23 cellular contexts compared by ENCODE assay signal in genomic region chr15:28786521-28786920, GRCh38.
A peak's percentile ranks its signal among the peaks of the same experiment; 100 is the strongest.
DNase-seq lines count a peak whose midpoint lies in the region; ATAC-seq, FAIRE-seq and TF ChIP-seq lines count a peak whose summit lies in the region.
"Had no signal": no experiment of that assay in that cellular context is flagged by ENCODE, and none has a peak within 500 bp of the region (broad histone marks: within the 10 kb centered on the region; RNA-seq: fewer than 3 reads in every experiment).

No MANE protein-coding gene starts in this region.

- in situ Hi-C loops in mammary epithelial cell (cut with MboI; ENCODE audit: low sequenced_read_pairs in 2 of 2) (no loop called here), HepG2 (cut with HindIII; ENCODE audit: extremely low pct_ligation_motif_present, low pct_unique_long_range_greater_than_20kb) (no loop called here)

- H3K9me3 Mint-ChIP-seq in MCF 10A (ENCODE audit: unreplicated experiment), result no peaks in the 10 kb centered on the region
- H3K9me3 Mint-ChIP-seq: activated B cell treated with CpG ODN at 0.5 μM for 24 hours; activated naive CD8-positive, alpha-beta T cell treated with anti-CD3 and anti-CD28 coated beads, Interleukin-2, amount 10 ng/mL, durations not matched to agents 7 days and 5 days; central memory CD8-positive, alpha-beta T cell; effector memory CD8-positive, alpha-beta T cell; nephron had no signal

- H3K36me3 ChIP-seq in mammary epithelial cell (ENCODE audit: insufficient read depth, low read length) (no peaks in the 10 kb centered on the region), HepG2 (replicated peaks in 1 of 2; ENCODE audit: control insufficient read depth in 1 of 2, insufficient read depth in 2 of 2, low read length in 2 of 2) (no peaks in the 10 kb centered on the region)
- H3K36me3 ChIP-seq: suprapubic skin had no signal

- H3K36me3 Mint-ChIP-seq in MCF 10A (ENCODE audit: insufficient read depth, unreplicated experiment), result no peaks in the 10 kb centered on the region
- H3K36me3 Mint-ChIP-seq: activated naive CD8-positive, alpha-beta T cell treated with anti-CD3 and anti-CD28 coated beads, Interleukin-2, amount 10 ng/mL, durations not matched to agents 7 days and 5 days had no signal

- H2AFZ ChIP-seq in mammary epithelial cell (ENCODE audit: low read depth, low read length) (no peak overlapping the region), HepG2 (ENCODE audit: low read length) (no peak overlapping the region)

- BruUV-seq in MCF 10A (replicated peaks; lab: Mats Ljungman, UMichigan), result no TSS peak
- BruUV-seq in mammary epithelial cell (replicated peaks; lab: Mats Ljungman, UMichigan), result no TSS peak
- BruUV-seq in HepG2 (replicated peaks; lab: Mats Ljungman, UMichigan), result no TSS peak

- no peak for TF ChIP-seq EP300 in HepG2 (IDR thresholded peaks at IDR 0.05; ENCODE audit: low read depth in 2 of 2, low read length in 2 of 2)
- TF ChIP-seq EP300 in HepG2 (CRISPR knock-in tag; IDR thresholded peaks at IDR 0.05; ENCODE audit: borderline replicate concordance), result no peak

- ATAC-seq in HG03520 (IDR thresholded peaks at IDR 0.05; ENCODE audit: unreplicated experiment) (no peak), GM19023 (IDR thresholded peaks at IDR 0.05; ENCODE audit: unreplicated experiment) (no peak), HepG2 (no peak)
- ATAC-seq: effector memory CD8-positive, alpha-beta T cell; left cardiac atrium; psoas muscle had no signal

- peaks cover 7% of the 10 kb centered on the region for H3K4me1 Mint-ChIP-seq in MCF 10A (ENCODE audit: insufficient read depth, unreplicated experiment)
- H3K4me1 Mint-ChIP-seq: central memory CD8-positive, alpha-beta T cell; nephron had no signal

- H3K4me1 ChIP-seq in mammary epithelial cell (ENCODE audit: insufficient read depth, low read length) (no peaks in the 10 kb centered on the region), HepG2 (ENCODE audit: insufficient read depth, low read length) (no peaks in the 10 kb centered on the region)
- H3K4me1 ChIP-seq: psoas muscle had no signal

- 21% methylated on average over 1 of the region's 1 CpG for WGBS in mammary epithelial cell (ENCODE audit: low coverage, missing lambda C conversion rate)
- WGBS in HepG2 (ENCODE audit: low lambda C conversion rate), result 11% methylated on average over 1 of the region's 1 CpG

- CTCF ChIA-PET in MCF 10A (lab: Yijun Ruan, JAX), result no interaction called here
- CTCF ChIA-PET in mammary epithelial cell (lab: Charles Lee; ENCODE audit: low non-redundant PET), result no interaction called here
- CTCF ChIA-PET in HepG2 (lab: Yijun Ruan, JAX; ENCODE audit: low intra/inter-chr PET ratio, low total read pairs), result no interaction called here

- H3K9me3 ChIP-seq in mammary epithelial cell (replicated peaks; ENCODE audit: insufficient read depth, low read length) (no peaks in the 10 kb centered on the region), HepG2 (ENCODE audit: low read length) (no peaks in the 10 kb centered on the region)
- H3K9me3 ChIP-seq: psoas muscle, suprapubic skin had no signal

- dilution Hi-C loops in mammary epithelial cell (cut with HindIII; ENCODE audit: low sequenced_read_pairs), result no loop called here

- POLR2A ChIA-PET in MCF 10A (lab: Yijun Ruan, JAX) (no interaction called here), HepG2 (lab: Yijun Ruan, JAX) (no interaction called here)

- peak; percentile 1 for DNase-seq in MCF 10A (ENCODE audit: unreplicated experiment)
- DNase-seq in mammary epithelial cell, result no peak
- peak; percentile 78 for DNase-seq in SKM-1 treated with dmso at 0.1 percent for 144 hours (lab: John Stamatoyannopoulos, UW; ENCODE audit: unreplicated experiment)
- DNase-seq in fibroblast of peridontal ligament (ENCODE audit: extremely low read depth), result peak; percentile 45
- DNase-seq in HepG2 (ENCODE audit: low spot score), result no peak
- DNase-seq in cardiac septum (ENCODE audit: low spot score), result no peak
- DNase-seq: 8988T; activated B cell treated with CpG ODN at 0.5 μM for 24 hours; activated naive CD8-positive, alpha-beta T cell treated with anti-CD3 and anti-CD28 coated beads, Interleukin-2, amount 10 ng/mL, durations not matched to agents 7 days and 5 days; DMS 273 treated with DMSO at 0.1 percent for 48 hours; effector memory CD8-positive, alpha-beta T cell; left cardiac atrium; NCI-H187 treated with DMSO at 0.1 percent for 48 hours; psoas muscle; stimulated activated CD8-positive, alpha-beta memory T cell treated with anti-CD3 and anti-CD28 coated beads, Interleukin-4, amount 100 ng/mL, for 48 hours; T-helper 2 cell had no signal

- TF ChIP-seq RAD21 in HepG2 (CRISPR knock-in tag; IDR thresholded peaks at IDR 0.05), result no peak

- no peaks in the 10 kb centered on the region for H3K79me2 ChIP-seq in mammary epithelial cell (ENCODE audit: insufficient read depth, low read length)
- no peaks in the 10 kb centered on the region for H3K79me2 ChIP-seq in HepG2 (ENCODE audit: insufficient read depth, low read length)

- no peaks in the 10 kb centered on the region for H3K27me3 Mint-ChIP-seq in MCF 10A (ENCODE audit: insufficient read depth, unreplicated experiment)

- H3K27ac Mint-ChIP-seq in MCF 10A (ENCODE audit: low read depth, unreplicated experiment), result peak overlapping the region; percentile 5
- H3K27ac Mint-ChIP-seq: activated B cell treated with CpG ODN at 0.5 μM for 24 hours; activated naive CD8-positive, alpha-beta T cell treated with anti-CD3 and anti-CD28 coated beads, Interleukin-2, amount 10 ng/mL, durations not matched to agents 7 days and 5 days; effector memory CD8-positive, alpha-beta T cell; nephron had no signal

- no peak for TF ChIP-seq POLR2A in HepG2 (IDR thresholded peaks at IDR 0.05; ENCODE audit: insufficient read depth in 1 of 2, low read depth in 2 of 2, low read length in 2 of 2)

- H4K20me1 ChIP-seq in mammary epithelial cell (ENCODE audit: insufficient read depth, low read length) (no peaks in the 10 kb centered on the region), HepG2 (ENCODE audit: insufficient read depth, low read length) (no peaks in the 10 kb centered on the region)

- H3K27ac ChIP-seq in mammary epithelial cell (ENCODE audit: insufficient read depth, low read depth, low read length) (no peak overlapping the region), HepG2 (ENCODE audit: extremely low read length, insufficient read depth, low read length) (no peak overlapping the region)
- H3K27ac ChIP-seq: C4-2B, psoas muscle, suprapubic skin had no signal

- H3K4me2 ChIP-seq in mammary epithelial cell (ENCODE audit: insufficient read depth, low read depth, low read length) (no peak overlapping the region), HepG2 (ENCODE audit: low read depth, low read length) (no peak overlapping the region)

- H3K4me3 ChIP-seq in mammary epithelial cell (replicated peaks in 1 of 3; ENCODE audit: insufficient read depth in 1 of 3, low read depth in 2 of 3, low read length in 3 of 3) (no peak overlapping the region), HepG2 (replicated peaks in 1 of 3; ENCODE audit: insufficient read depth in 1 of 3, low read depth in 2 of 3, low read length in 3 of 3) (no peak overlapping the region)
- H3K4me3 ChIP-seq: psoas muscle, suprapubic skin had no signal

- H3K9ac ChIP-seq in mammary epithelial cell (ENCODE audit: insufficient read depth, low read length), result no peak overlapping the region
- no peak overlapping the region for H3K9ac ChIP-seq in HepG2 (ENCODE audit: insufficient read depth, low read depth, low read length)

- H3K27me3 ChIP-seq in mammary epithelial cell (ENCODE audit: insufficient read depth, low read length), result no peaks in the 10 kb centered on the region
- H3K27me3 ChIP-seq in HepG2 (ENCODE audit: control insufficient read depth in 1 of 2, insufficient read depth in 2 of 2, low read length in 2 of 2), result no peaks in the 10 kb centered on the region

- no peak for TF ChIP-seq CTCF in MCF 10A (IDR thresholded peaks at IDR 0.05; ENCODE audit: unreplicated experiment)
- TF ChIP-seq CTCF in mammary epithelial cell (conservative IDR thresholded peaks at IDR 0.05 in 1 of 2, IDR thresholded peaks at IDR 0.05 in 1 of 2; ENCODE audit: extremely low read depth in 1 of 2, insufficient read depth in 1 of 2, low read depth in 1 of 2, low read length in 2 of 2), result no peak
- TF ChIP-seq CTCF in HepG2 (CRISPR knock-in tag; IDR thresholded peaks at IDR 0.05), result no peak

- H3K4me3 Mint-ChIP-seq in MCF 10A (ENCODE audit: unreplicated experiment), result no peak overlapping the region
- H3K4me3 Mint-ChIP-seq: activated B cell treated with CpG ODN at 0.5 μM for 24 hours; activated naive CD8-positive, alpha-beta T cell treated with anti-CD3 and anti-CD28 coated beads, Interleukin-2, amount 10 ng/mL, durations not matched to agents 7 days and 5 days; central memory CD8-positive, alpha-beta T cell; effector memory CD8-positive, alpha-beta T cell; nephron had no signal

- FAIRE-seq in HepG2 (lab: Jason Lieb, UNC), result no peak
- FAIRE-seq: frontal cortex had no signal

- intact Hi-C loops in MCF 10A (cut with micrococcal nuclease) (no loop called here), mammary epithelial cell (cut with micrococcal nuclease) (no loop called here), HepG2 (cut with micrococcal nuclease; ENCODE audit: unreplicated experiment) (no loop called here), cardiac septum (cut with DNase I) (loop anchor here (10.0 kb wide), 1 partner anchor 318 kb away; no protein-coding TSS in a partner anchor)

TF ChIP-seq in HepG2, 621 proteins besides CTCF, POLR2A, EP300 and RAD21:
- no peak for TF ChIP-seq HBP1 (CRISPR knock-in tag; IDR thresholded peaks at IDR 0.05; ENCODE audit: low read depth)
- no peak for TF ChIP-seq STAT5B (CRISPR knock-in tag; IDR thresholded peaks at IDR 0.05)
TF ChIP-seq in HepG2: peak in this region for 0.

Comparison
In these comparisons a context has a peak if more than half of its experiments do, and no peak if none do; other contexts are left out.
1. DNase-seq: peak in MCF 10A (single experiment), SKM-1 treated with dmso at 0.1 percent for 144 hours (single experiment) and fibroblast of peridontal ligament (single experiment); none in mammary epithelial cell (single experiment), HepG2 (single experiment) and cardiac septum (single experiment).